Comparison of ENCODE assay signal across 19 cellular contexts in genomic region chr17:45260204-45260783, GRCh38. TPM values are rescaled to one million over a fixed set of nuclear protein-coding genes. Genes with fewer than 3 reads are reported as not detected.
DNase-seq lines count a peak whose midpoint lies in the region; ATAC-seq, FAIRE-seq and TF ChIP-seq lines count a peak whose summit lies in the region.
"Had no signal": no experiment of that assay in that cellular context is flagged by ENCODE, and none has a peak within 500 bp of the region (broad histone marks: within the 10 kb centered on the region; RNA-seq: fewer than 3 reads in every experiment).

No MANE protein-coding gene starts in this region.

- H3K27me3 Mint-ChIP-seq in naive B cell, result no peaks in the 10 kb centered on the region

- peaks cover 6 to 40% (median 29%) of the 10 kb centered on the region in 3 donors for H3K4me1 Mint-ChIP-seq in naive B cell

- peak overlapping the region in 6 of 8 donors; percentile 2 to 89 (median 72) for H3K4me3 Mint-ChIP-seq in naive B cell

- peaks cover 9% of the 10 kb centered on the region; the same call in 1 of the 2 replicates for H3K36me3 ChIP-seq in GM23248 (ENCODE audit: low read depth)
- H3K36me3 ChIP-seq in K562 (ENCODE audit: control insufficient read depth, insufficient read depth, low read length), result peaks cover 33% of the 10 kb centered on the region; the same call in 2 of the 3 replicates

- 78% methylated on average over 7 of the region's 7 CpGs for WGBS in A549 (ENCODE audit: missing lambda C conversion rate)
- WGBS in GM23248 (ENCODE audit: low coverage in 1 of 2, low lambda C conversion rate in 2 of 2, missing lambda C conversion rate in 2 of 2), 2 experiments, result 67 to 74% methylated on average over 7 of the region's 7 CpGs
- WGBS in K562 (ENCODE audit: insufficient coverage, low coverage, missing lambda C conversion rate), result 50% methylated on average over 7 of the region's 7 CpGs

- intact Hi-C loops in K562 (cut with micrococcal nuclease), result no loop called here

- H3K36me3 Mint-ChIP-seq in naive B cell, result peaks cover 0 to 5% of the 10 kb centered on the region in 2 donors

- peak in 1 of 2 experiments; percentile 4; a peak in 2 of 6 replicates for ATAC-seq in A549
- no peak for ATAC-seq in K562
- ATAC-seq in naive B cell (ENCODE audit: low read depth in 2 of 2), result no peak
- ATAC-seq in GM21825 (IDR thresholded peaks at IDR 0.05; ENCODE audit: unreplicated experiment), result no peak
- ATAC-seq in activated CD4-positive, CD25-positive, alpha-beta regulatory T cell treated with anti-CD3 and anti-CD28 coated beads, Interleukin-2, amount 50 U/mL, for 24 hours, result no peak
- ATAC-seq: body of pancreas had no signal

- TF ChIP-seq EP300 in A549 (IDR thresholded peaks at IDR 0.05), result no peak
- TF ChIP-seq EP300 in K562 (IDR thresholded peaks at IDR 0.05; ENCODE audit: low read length), result no peak

- no peaks in the 10 kb centered on the region for H3K9me2 ChIP-seq in GM23248 (ENCODE audit: insufficient read depth)

- FAIRE-seq in A549 (lab: Jason Lieb, UNC) (no peak), K562 (lab: Jason Lieb, UNC) (no peak)

- no peak for TF ChIP-seq RAD21 in A549 (conservative IDR thresholded peaks at IDR 0.05 in 1 of 2, IDR thresholded peaks at IDR 0.05 in 1 of 2)
- TF ChIP-seq RAD21 in K562 (CRISPR knock-in tag; conservative IDR thresholded peaks at IDR 0.05 in 1 of 2, IDR thresholded peaks at IDR 0.05 in 1 of 2), result no peak

- POLR2A ChIA-PET in A549 (lab: Yijun Ruan, JAX) (interaction anchor here (0.5 kb wide), 1 partner anchor 112 kb away, joined by 4 read pairs; the partner anchor contains the start of gene HEXIM1), K562 (lab: Yijun Ruan, JAX) (interaction anchor here (0.6 to 2.5 kb wide), 4 partner anchors 13 to 254 kb away, joined by 3 to 10 read pairs (median 4); partner anchors contain the start of gene HEXIM1)

- CTCF ChIA-PET in A549 (lab: Yijun Ruan, JAX), result interaction anchor here (0.6 to 35.1 kb wide), 10 partner anchors 11 to 134 kb away, joined by 3 to 1378 read pairs (median 6); partner anchors contain the start of genes ACBD4 and FMNL1
- CTCF ChIA-PET in K562 (lab: Yijun Ruan, JAX; ENCODE audit: low intra/inter-chr PET ratio), result no interaction called here

- peak overlapping the region in 1 of 2 experiments; percentile 2; a peak in 1 of 6 replicates for H3K27ac ChIP-seq in A549
- H3K27ac ChIP-seq in GM23248, result no peak overlapping the region
- H3K27ac ChIP-seq in K562 (ENCODE audit: extremely low read depth, low read depth, low read length), result no peak overlapping the region
- H3K27ac ChIP-seq: body of pancreas had no signal

- no peaks in the 10 kb centered on the region for H4K20me1 ChIP-seq in GM23248 (ENCODE audit: insufficient read depth)
- H4K20me1 ChIP-seq in K562 (replicated peaks; ENCODE audit: control insufficient read depth, insufficient read depth, low read length), result 0 out of 2 replicates have a peak, but pooled peaks cover 3% of the 10 kb centered on the region

- no peaks in the 10 kb centered on the region for H3K79me2 ChIP-seq in GM23248 (ENCODE audit: insufficient read depth)
- H3K79me2 ChIP-seq in K562 (ENCODE audit: control insufficient read depth, insufficient read depth, low read length), result no peaks in the 10 kb centered on the region

- no peak for DNase-seq in A549 (ENCODE audit: low read depth in 1 of 2, low spot score in 1 of 2)
- DNase-seq in GM23248, result peak; percentile 38
- no peak for DNase-seq in K562 (ENCODE audit: extremely low read depth in 1 of 4, low spot score in 3 of 4)
- DNase-seq in naive B cell, result no peak
- DNase-seq in midbrain (lab: John Stamatoyannopoulos, UW), result no peak
- DNase-seq in SW 1271 (lab: John Stamatoyannopoulos, UW), result no peak
- DNase-seq: activated CD4-positive, alpha-beta T cell treated with anti-CD3 and anti-CD28 coated beads for 4 hours; activated T-cell treated with anti-CD3 and anti-CD28 coated beads, Interleukin-2, amount 50 U/mL, for 48 hours; body of pancreas; DMS53; H9; Karpas-422; NCI-H1694 treated with DMSO at 0.1 percent for 48 hours; NCI-H510A; OCI-M1 had no signal

- BruUV-seq in K562 (replicated peaks; lab: Mats Ljungman, UMichigan), result no TSS peak

- in situ Hi-C loops in GM23248 (cut with MboI) (no loop called here), K562 (cut with MboI) (no loop called here)

- H3K4me3 ChIP-seq in A549 (no peak overlapping the region), GM23248 (no peak overlapping the region), K562 (no peak overlapping the region)
- H3K4me3 ChIP-seq: body of pancreas, lung, smooth muscle cell had no signal

- H3K9me3 ChIP-seq in A549, result no peaks in the 10 kb centered on the region
- H3K9me3 ChIP-seq in GM23248 (ENCODE audit: low read depth), result no peaks in the 10 kb centered on the region
- H3K9me3 ChIP-seq in K562 (replicated peaks; ENCODE audit: control insufficient read depth, insufficient read depth, low read depth, low read length), result no peaks in the 10 kb centered on the region
- H3K9me3 ChIP-seq: body of pancreas had no signal

- H2AFZ ChIP-seq in GM23248, result no peak overlapping the region
- no peak overlapping the region for H2AFZ ChIP-seq in K562 (ENCODE audit: low read depth, low read length)

- TF ChIP-seq POLR2A in A549 (IDR thresholded peaks at IDR 0.05; ENCODE audit: low read length) (no peak), K562 (conservative IDR thresholded peaks at IDR 0.05) (no peak)

- H3K4me1 ChIP-seq in A549 (peaks cover 39% of the 10 kb centered on the region), GM23248 (ENCODE audit: insufficient read depth) (peaks cover under 1% of the 10 kb centered on the region; the same call in 1 of the 2 replicates), K562 (replicated peaks in 1 of 2; ENCODE audit: control insufficient read depth in 2 of 2, insufficient read depth in 2 of 2, low read length in 2 of 2) (peaks cover 5 to 37% of the 10 kb centered on the region in 2 experiments; a peak in 3 of 5 replicates)

- H3K4me2 ChIP-seq in A549 (no peak overlapping the region), GM23248 (ENCODE audit: unreplicated experiment) (no peak overlapping the region), K562 (ENCODE audit: insufficient read depth, low read length) (no peak overlapping the region)
- H3K4me2 ChIP-seq: smooth muscle cell had no signal

- no peaks in the 10 kb centered on the region for H3K9me1 ChIP-seq in K562 (ENCODE audit: control insufficient read depth, insufficient read depth, low read length)

- peaks cover 15% of the 10 kb centered on the region; the same call in 1 of the 2 replicates for H3F3A ChIP-seq in GM23248 (ENCODE audit: insufficient read depth)

- TF ChIP-seq CTCF in A549 (IDR thresholded peaks at IDR 0.05) (no peak), K562 (IDR thresholded peaks at IDR 0.05 in 2 of 3, conservative IDR thresholded peaks at IDR 0.05 in 1 of 3; ENCODE audit: insufficient read depth in 2 of 3, low read depth in 1 of 3, low read length in 3 of 3) (no peak)

- no peak overlapping the region for H3K9ac ChIP-seq in GM23248
- no peak overlapping the region for H3K9ac ChIP-seq in K562 (ENCODE audit: insufficient read depth in 1 of 2, low read depth in 2 of 2, low read length in 2 of 2)

- H3K27me3 ChIP-seq in GM23248 (replicated peaks; ENCODE audit: insufficient read depth), result no peaks in the 10 kb centered on the region
- H3K27me3 ChIP-seq in K562 (ENCODE audit: control insufficient read depth in 2 of 2, insufficient read depth in 2 of 2, low read length in 2 of 2), result no peaks in the 10 kb centered on the region
- H3K27me3 ChIP-seq: body of pancreas had no signal

- H3K9me3 Mint-ChIP-seq in naive B cell, result no peaks in the 10 kb centered on the region
- H3K9me3 Mint-ChIP-seq: H9 had no signal

- H3K27ac Mint-ChIP-seq in naive B cell, result peak overlapping the region in 5 of 6 donors; percentile 8 to 89 (median 39)
- H3K27ac Mint-ChIP-seq: H9 had no signal

RNA-seq across cellular contexts. Expression of gene SPATA32, which starts 1.6 kb away (rescaled TPM):
- 0.05 and 0.08 TPM in 2 replicates for polyA plus RNA-seq in A549 (2011; rRNA removed)
- 0.09 and 0.16 TPM in 2 replicates for polyA plus RNA-seq in A549 (2012; cell fraction: cytosol; rRNA removed)
- 0.40 and 0.54 TPM in 2 replicates for polyA plus RNA-seq in A549 (2012; cell fraction: nucleus; rRNA removed)
- 0.09 to 0.25 TPM (median 0.21 TPM) in 3 replicates for polyA plus RNA-seq in A549 (2017; fragmentation: RNase III; extraction: RNeasy Plus Mini Kit Qiagen cat#74134 plus additional on column Dnase treatment)
- not detected in 2 replicates for polyA minus RNA-seq in A549 (2011; rRNA and poly(A)+ RNA removed)
- not detected in 2 replicates for total RNA-seq in GM23248 (2014; rRNA removed; shearing (Covaris generic))
- polyA plus RNA-seq in GM23248 (2016; fragmentation: Nextera tagmentation; extraction: Ambion mirVana), result not detected in 2 replicates
- 0.30 and 0.49 TPM in 2 replicates for total RNA-seq in K562 (2011; cell fraction: chromatin; rRNA removed; ENCODE audit: low replicate concordance)
- 0.17 and 0.26 TPM in 2 replicates for total RNA-seq in K562 (2011; cell fraction: nucleolus; rRNA removed)
- 0.29 TPM in 1 of 2 replicates, not detected in the other for total RNA-seq in K562 (2011; cell fraction: nucleoplasm; rRNA removed)
- total RNA-seq in K562 (2014; rRNA removed), result not detected in 2 replicates
- not detected in 2 replicates for total RNA-seq in K562 (2014; rRNA removed; fragmentation: Illumina TruSeq; extraction: Trizol)
- total RNA-seq in K562 (2015; rRNA removed; fragmentation: Illumina TruSeq; extraction: Trizol), result not detected in 2 replicates
- not detected in 2 replicates for total RNA-seq in K562 (2021)
- polyA plus RNA-seq in K562 (2011; rRNA removed), result not detected in 2 replicates
- not detected in 2 replicates for polyA plus RNA-seq in K562 (2011; cell fraction: cytosol; rRNA removed)
- polyA plus RNA-seq in K562 (2011; cell fraction: nucleus; rRNA removed), result not detected in 2 replicates
- 0.18 and 0.30 TPM in 2 replicates for polyA plus RNA-seq in K562 (2012)
- not detected in 2 replicates for polyA plus RNA-seq in K562 (2014; fragmentation: Illumina TruSeq; extraction: Trizol)
- polyA plus RNA-seq in K562 (2014; fragmentation: Nextera tagmentation; extraction: Ambion mirVana), result under 1 TPM; 0.03 to 0.06 TPM
- polyA plus RNA-seq in K562 (2014; rRNA removed), result not detected in 2 replicates
- polyA minus RNA-seq in K562 (2011; rRNA and poly(A)+ RNA removed), result not detected in 2 replicates
- polyA minus RNA-seq in K562 (2011; cell fraction: cytosol; rRNA and poly(A)+ RNA removed), result not detected in 2 replicates
- not detected in 2 replicates for polyA minus RNA-seq in K562 (2011; cell fraction: nucleus; rRNA and poly(A)+ RNA removed)
- polyA plus RNA-seq in naive B cell (ENCODE audit: low read depth in 6 of 6), result 1 to 10 TPM in 1 of 6 donors, under 1 TPM in 4, not detected in 1; 0.16 to 4.6 (median 0.31) TPM
- total RNA-seq: smooth muscle cell had no signal
- polyA plus RNA-seq: smooth muscle cell had no signal

RNA-seq across cellular contexts. Expression of gene FMNL1, which starts 38.6 kb away (rescaled TPM):
- 8.6 and 17.5 TPM in 2 replicates for polyA plus RNA-seq in A549 (2011; rRNA removed)
- 40.3 and 42.8 TPM in 2 replicates for polyA plus RNA-seq in A549 (2012; cell fraction: cytosol; rRNA removed)
- polyA plus RNA-seq in A549 (2012; cell fraction: nucleus; rRNA removed), result 91.1 and 105 TPM in 2 replicates
- 43.9 to 47.9 TPM (median 44.0 TPM) in 3 replicates for polyA plus RNA-seq in A549 (2017; fragmentation: RNase III; extraction: RNeasy Plus Mini Kit Qiagen cat#74134 plus additional on column Dnase treatment)
- polyA minus RNA-seq in A549 (2011; rRNA and poly(A)+ RNA removed), result 29.7 and 46.8 TPM in 2 replicates
- total RNA-seq in GM23248 (2014; rRNA removed; shearing (Covaris generic)), result 4.2 and 10.5 TPM in 2 replicates
- polyA plus RNA-seq in GM23248 (2016; fragmentation: Nextera tagmentation; extraction: Ambion mirVana), result 1.4 and 1.7 TPM in 2 replicates
- total RNA-seq in K562 (2011; cell fraction: chromatin; rRNA removed; ENCODE audit: low replicate concordance), result 52.9 and 134 TPM in 2 replicates
- 50.8 and 62.5 TPM in 2 replicates for total RNA-seq in K562 (2011; cell fraction: nucleolus; rRNA removed)
- total RNA-seq in K562 (2011; cell fraction: nucleoplasm; rRNA removed), result 48.8 and 58.4 TPM in 2 replicates
- 6.9 and 10.1 TPM in 2 replicates for total RNA-seq in K562 (2014; rRNA removed)
- total RNA-seq in K562 (2014; rRNA removed; fragmentation: Illumina TruSeq; extraction: Trizol), result 5.7 and 5.8 TPM in 2 replicates
- total RNA-seq in K562 (2015; rRNA removed; fragmentation: Illumina TruSeq; extraction: Trizol), result 8.3 and 10.7 TPM in 2 replicates
- 32.1 and 36.6 TPM in 2 replicates for total RNA-seq in K562 (2021)
- polyA plus RNA-seq in K562 (2011; rRNA removed), result 7.7 TPM in 2 replicates
- polyA plus RNA-seq in K562 (2011; cell fraction: cytosol; rRNA removed), result 6.3 and 8.7 TPM in 2 replicates
- polyA plus RNA-seq in K562 (2011; cell fraction: nucleus; rRNA removed), result 57.8 and 61.3 TPM in 2 replicates
- polyA plus RNA-seq in K562 (2012), result 40.6 and 95.2 TPM in 2 replicates
- 24.1 and 31.8 TPM in 2 replicates for polyA plus RNA-seq in K562 (2014; fragmentation: Illumina TruSeq; extraction: Trizol)
- 1 to 10 TPM in 1 of 2 experiments, under 1 TPM in 1; 0.70 to 1.3 TPM for polyA plus RNA-seq in K562 (2014; fragmentation: Nextera tagmentation; extraction: Ambion mirVana)
- polyA plus RNA-seq in K562 (2014; rRNA removed), result 16.6 and 16.9 TPM in 2 replicates
- 3.6 and 10.5 TPM in 2 replicates for polyA minus RNA-seq in K562 (2011; rRNA and poly(A)+ RNA removed)
- polyA minus RNA-seq in K562 (2011; cell fraction: cytosol; rRNA and poly(A)+ RNA removed), result 19.9 and 27.9 TPM in 2 replicates
- 14.5 and 19.8 TPM in 2 replicates for polyA minus RNA-seq in K562 (2011; cell fraction: nucleus; rRNA and poly(A)+ RNA removed)
- 10 to 100 TPM; 16.9 to 47.0 (median 22.3) TPM for polyA plus RNA-seq in naive B cell (ENCODE audit: low read depth in 6 of 6)

RNA-seq across cellular contexts. Expression of gene MAP3K14, which starts 56.5 kb away (rescaled TPM):
- 9.1 and 10.9 TPM in 2 replicates for polyA plus RNA-seq in A549 (2011; rRNA removed)
- 39.9 and 49.0 TPM in 2 replicates for polyA plus RNA-seq in A549 (2012; cell fraction: cytosol; rRNA removed)
- 142 and 168 TPM in 2 replicates for polyA plus RNA-seq in A549 (2012; cell fraction: nucleus; rRNA removed)
- 30.7 to 53.6 TPM (median 34.5 TPM) in 3 replicates for polyA plus RNA-seq in A549 (2017; fragmentation: RNase III; extraction: RNeasy Plus Mini Kit Qiagen cat#74134 plus additional on column Dnase treatment)
- 12.0 and 13.0 TPM in 2 replicates for polyA minus RNA-seq in A549 (2011; rRNA and poly(A)+ RNA removed)
- 3.0 and 4.2 TPM in 2 replicates for total RNA-seq in GM23248 (2014; rRNA removed; shearing (Covaris generic))
- polyA plus RNA-seq in GM23248 (2016; fragmentation: Nextera tagmentation; extraction: Ambion mirVana), result 2.7 and 3.4 TPM in 2 replicates
- 11.9 and 31.3 TPM in 2 replicates for total RNA-seq in K562 (2011; cell fraction: chromatin; rRNA removed; ENCODE audit: low replicate concordance)
- 14.3 and 19.3 TPM in 2 replicates for total RNA-seq in K562 (2011; cell fraction: nucleolus; rRNA removed)
- total RNA-seq in K562 (2011; cell fraction: nucleoplasm; rRNA removed), result 11.7 and 12.4 TPM in 2 replicates
- total RNA-seq in K562 (2014; rRNA removed), result 2.9 and 4.8 TPM in 2 replicates
- total RNA-seq in K562 (2014; rRNA removed; fragmentation: Illumina TruSeq; extraction: Trizol), result 0.99 and 1.8 TPM in 2 replicates
- total RNA-seq in K562 (2015; rRNA removed; fragmentation: Illumina TruSeq; extraction: Trizol), result 3.2 and 3.5 TPM in 2 replicates
- 7.9 and 8.7 TPM in 2 replicates for total RNA-seq in K562 (2021)
- polyA plus RNA-seq in K562 (2011; rRNA removed), result 5.3 and 7.5 TPM in 2 replicates
- 6.5 and 9.0 TPM in 2 replicates for polyA plus RNA-seq in K562 (2011; cell fraction: cytosol; rRNA removed)
- 16.1 and 28.3 TPM in 2 replicates for polyA plus RNA-seq in K562 (2011; cell fraction: nucleus; rRNA removed)
- polyA plus RNA-seq in K562 (2012), result 3.6 and 5.4 TPM in 2 replicates
- 3.7 and 3.9 TPM in 2 replicates for polyA plus RNA-seq in K562 (2014; fragmentation: Illumina TruSeq; extraction: Trizol)
- polyA plus RNA-seq in K562 (2014; fragmentation: Nextera tagmentation; extraction: Ambion mirVana), result under 1 TPM; 0.45 to 0.56 TPM
- 4.9 TPM in 2 replicates for polyA plus RNA-seq in K562 (2014; rRNA removed)
- 3.2 and 6.0 TPM in 2 replicates for polyA minus RNA-seq in K562 (2011; rRNA and poly(A)+ RNA removed)
- 4.9 and 5.2 TPM in 2 replicates for polyA minus RNA-seq in K562 (2011; cell fraction: cytosol; rRNA and poly(A)+ RNA removed)
- 7.8 and 8.2 TPM in 2 replicates for polyA minus RNA-seq in K562 (2011; cell fraction: nucleus; rRNA and poly(A)+ RNA removed)
- polyA plus RNA-seq in naive B cell (ENCODE audit: low read depth in 6 of 6), result 10 to 100 TPM; 13.3 to 38.9 (median 19.1) TPM

Comparison
In these comparisons a context has a peak if more than half of its experiments do, and no peak if none do; other contexts are left out.
1. Of the 35 proteins assayed by ChIP-seq in both K562 and A549: peak only in K562: MAX; only in A549: none; in both: none; in neither: 34.